Comparison of ENCODE assay signal across 8 cellular contexts in the genomic region with DNA sequence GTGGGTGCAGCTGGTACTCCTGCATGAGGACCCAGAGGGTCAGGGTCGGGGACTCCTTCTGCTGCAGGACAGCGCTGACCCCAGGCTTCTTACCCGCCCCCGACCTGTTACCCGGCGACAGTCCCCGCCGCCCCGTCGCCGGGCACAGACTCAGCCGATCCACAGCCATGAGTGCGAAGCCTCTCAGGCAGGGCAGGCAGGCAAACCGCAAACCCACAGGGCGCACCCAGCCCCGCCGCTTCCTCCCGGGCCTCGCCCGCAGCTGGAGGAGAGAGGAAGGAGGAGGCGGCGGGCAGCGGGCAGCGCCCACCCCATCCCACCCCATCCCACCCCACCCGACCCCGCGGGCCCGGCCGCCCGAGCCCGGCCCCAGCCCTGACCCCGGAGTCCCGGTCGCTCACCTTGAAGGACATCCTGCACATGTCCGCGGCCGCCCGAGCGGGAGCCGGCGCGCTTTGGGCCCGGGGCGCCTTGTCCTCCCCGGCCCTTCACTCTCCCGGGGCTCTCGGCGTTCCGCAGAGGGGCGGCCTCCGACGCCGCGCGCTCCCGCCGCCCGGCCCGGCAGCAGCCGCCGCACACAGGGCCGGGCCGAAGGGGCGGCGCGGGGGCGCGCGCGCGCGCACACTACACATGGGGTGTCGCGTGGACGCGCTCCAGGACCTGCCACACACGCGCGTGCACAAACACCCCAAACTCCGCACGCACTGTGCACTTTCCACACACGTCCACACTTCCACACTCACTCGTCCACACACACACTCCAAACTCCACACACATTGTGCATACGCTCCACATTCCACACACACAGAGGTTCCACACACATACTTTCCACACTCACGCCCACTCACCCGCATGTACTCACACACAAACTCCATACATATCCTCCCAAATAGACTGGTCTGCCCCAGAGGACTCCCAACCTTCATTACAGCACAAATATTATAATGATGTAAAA. TPM values are rescaled to one million over a fixed set of nuclear protein-coding genes. Genes with fewer than 3 reads are reported as not detected.
DNase-seq lines count a peak whose midpoint lies in the region; ATAC-seq and TF ChIP-seq lines count a peak whose summit lies in the region.

A gene with protein sequence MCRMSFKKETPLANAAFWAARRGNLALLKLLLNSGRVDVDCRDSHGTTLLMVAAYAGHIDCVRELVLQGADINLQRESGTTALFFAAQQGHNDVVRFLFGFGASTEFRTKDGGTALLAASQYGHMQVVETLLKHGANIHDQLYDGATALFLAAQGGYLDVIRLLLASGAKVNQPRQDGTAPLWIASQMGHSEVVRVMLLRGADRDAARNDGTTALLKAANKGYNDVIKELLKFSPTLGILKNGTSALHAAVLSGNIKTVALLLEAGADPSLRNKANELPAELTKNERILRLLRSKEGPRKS (minus strand): TSS at position 603 of the 955 bp plus-strand sequence. CDS start 181 bp downstream, at position 422.

- DNase-seq in GM12865 (ENCODE audit: low read depth) (peak; percentile 38), M059J (ENCODE audit: low read depth) (peak; percentile 52), T1000 (lab: John Stamatoyannopoulos, UW) (no peak)
- DNase-seq in activated CD4-positive, alpha-beta memory T cell treated with anti-CD3 and anti-CD28 coated beads, Interleukin-2, amount 10 ng/mL, durations not matched to agents 7 days and 5 days = peak; percentile 81
- peak; percentile 10 to 33 for DNase-seq in stimulated activated CD8-positive, alpha-beta memory T cell treated with anti-CD3 and anti-CD28 coated beads, Interleukin-7, amount 100 ng/mL, for 4 hours (ENCODE audit: low read depth in 2 of 2)

- H3K4me1 Mint-ChIP-seq in activated CD4-positive, alpha-beta memory T cell treated with anti-CD3 and anti-CD28 coated beads, Interleukin-2, amount 10 ng/mL, durations not matched to agents 7 days and 5 days = peaks cover 26% of the 10 kb centered on the region

- no peak within 1 kb of the TSS for H3K27ac Mint-ChIP-seq in activated CD4-positive, alpha-beta memory T cell treated with anti-CD3 and anti-CD28 coated beads, Interleukin-2, amount 10 ng/mL, durations not matched to agents 7 days and 5 days

- no peak for TF ChIP-seq CTCF in GM12865 (IDR thresholded peaks at IDR 0.05; ENCODE audit: insufficient read depth, low read depth, low read length, missing control alignments)

- H3K36me3 Mint-ChIP-seq in activated CD4-positive, alpha-beta memory T cell treated with anti-CD3 and anti-CD28 coated beads, Interleukin-2, amount 10 ng/mL, durations not matched to agents 7 days and 5 days (ENCODE audit: low read depth) = peaks cover 5% of the 10 kb centered on the region

- no peaks in the 10 kb centered on the region for H3K27me3 ChIP-seq in endocrine pancreas (ENCODE audit: control insufficient read depth, insufficient read depth, low read length)

- no peak within 1 kb of the TSS for H3K27ac ChIP-seq in mesodermal cell (ENCODE audit: low read depth, low read length, severe bottlenecking)

- POLR2A ChIA-PET in activated CD4-positive, alpha-beta memory T cell treated with anti-CD3 and anti-CD28 coated beads, Interleukin-2, amount 10 ng/mL, durations not matched to agents 7 days and 5 days (lab: Charles Lee) = interaction anchor here (1.1 kb wide), 1 partner anchor 209 kb away, joined by 3 read pairs; a partner anchor contains a TSS

- no peak within 1 kb of the TSS for H3K9ac ChIP-seq in endocrine pancreas (ENCODE audit: control insufficient read depth, insufficient read depth, low read length)

- WGBS in mesodermal cell (ENCODE audit: insufficient coverage in 2 of 2), 2 experiments = 5% methylated on average over 67 of the region's 86 CpGs

- peaks cover 72% of the 10 kb centered on the region for H3K27me3 Mint-ChIP-seq in activated CD4-positive, alpha-beta memory T cell treated with anti-CD3 and anti-CD28 coated beads, Interleukin-2, amount 10 ng/mL, durations not matched to agents 7 days and 5 days

- H3K9me3 Mint-ChIP-seq in activated CD4-positive, alpha-beta memory T cell treated with anti-CD3 and anti-CD28 coated beads, Interleukin-2, amount 10 ng/mL, durations not matched to agents 7 days and 5 days = no peaks in the 10 kb centered on the region

- ATAC-seq in GM19467 (IDR thresholded peaks at IDR 0.05; ENCODE audit: unreplicated experiment) = no peak

- peak within 1 kb of the TSS; percentile 1 for H3K4me3 ChIP-seq in GM12865 (ENCODE audit: low read depth, low read length)
- peak within 1 kb of the TSS; percentile 52 for H3K4me3 ChIP-seq in endocrine pancreas (ENCODE audit: control insufficient read depth, insufficient read depth, low read length)
- H3K4me3 ChIP-seq in mesodermal cell (ENCODE audit: extremely low read depth, insufficient read depth, low read length, poor library complexity, severe bottlenecking) = peak within 1 kb of the TSS; percentile 28

- H3K36me3 ChIP-seq in endocrine pancreas (ENCODE audit: control insufficient read depth, insufficient read depth, low read length) (no peaks in the 10 kb centered on the region), mesodermal cell (ENCODE audit: control insufficient read depth, insufficient read depth, low read length) (no peaks in the 10 kb centered on the region)

- H3K9me3 ChIP-seq in endocrine pancreas (ENCODE audit: control insufficient read depth, low read length) = no peaks in the 10 kb centered on the region
- no peaks in the 10 kb centered on the region for H3K9me3 ChIP-seq in mesodermal cell (ENCODE audit: control insufficient read depth, low read length)

- H3K4me3 Mint-ChIP-seq in activated CD4-positive, alpha-beta memory T cell treated with anti-CD3 and anti-CD28 coated beads, Interleukin-2, amount 10 ng/mL, durations not matched to agents 7 days and 5 days = peak within 1 kb of the TSS; percentile 77

- H3K4me1 ChIP-seq in endocrine pancreas (ENCODE audit: control insufficient read depth, insufficient read depth, low read length) = no peaks in the 10 kb centered on the region
- H3K4me1 ChIP-seq in mesodermal cell (ENCODE audit: control insufficient read depth, insufficient read depth, low read length, poor library complexity, severe bottlenecking) = peaks cover 4% of the 10 kb centered on the region

- CTCF ChIA-PET in activated CD4-positive, alpha-beta memory T cell treated with anti-CD3 and anti-CD28 coated beads, Interleukin-2, amount 10 ng/mL, durations not matched to agents 7 days and 5 days (lab: Charles Lee) = interaction anchor here (1.2 kb wide), 1 partner anchor 256 kb away, joined by 3 read pairs; no protein-coding TSS in a partner anchor

RNA-seq across cellular contexts. Expression of the gene that starts here (rescaled TPM):
- total RNA-seq in M059J (2014; rRNA removed; shearing (Covaris generic)) = 8.3 and 10.6 TPM in 2 replicates
- total RNA-seq in activated CD4-positive, alpha-beta memory T cell treated with anti-CD3 and anti-CD28 coated beads, Interleukin-2, amount 10 ng/mL, durations not matched to agents 7 days and 5 days = not detected
- polyA plus RNA-seq in mesodermal cell (2013, experiment 1 of 2) = 0.88 TPM
- polyA plus RNA-seq in mesodermal cell (2013, experiment 2 of 2) = 0.30 TPM

Comparison
In these comparisons a context has a peak if more than half of its experiments do, and no peak if none do; other contexts are left out.
1. Peak in DNase-seq in activated CD4-positive, alpha-beta memory T cell treated with anti-CD3 and anti-CD28 coated beads, Interleukin-2, amount 10 ng/mL, durations not matched to agents 7 days and 5 days; RNA of the gene not detected or under 1 TPM.
2. H3K4me3 ChIP-seq: peak in every context shown above with its lines; median percentile 52 in endocrine pancreas; 28 in mesodermal cell; 1 in GM12865.